ENCODE assay signal across 8 cellular contexts in the genomic region with DNA sequence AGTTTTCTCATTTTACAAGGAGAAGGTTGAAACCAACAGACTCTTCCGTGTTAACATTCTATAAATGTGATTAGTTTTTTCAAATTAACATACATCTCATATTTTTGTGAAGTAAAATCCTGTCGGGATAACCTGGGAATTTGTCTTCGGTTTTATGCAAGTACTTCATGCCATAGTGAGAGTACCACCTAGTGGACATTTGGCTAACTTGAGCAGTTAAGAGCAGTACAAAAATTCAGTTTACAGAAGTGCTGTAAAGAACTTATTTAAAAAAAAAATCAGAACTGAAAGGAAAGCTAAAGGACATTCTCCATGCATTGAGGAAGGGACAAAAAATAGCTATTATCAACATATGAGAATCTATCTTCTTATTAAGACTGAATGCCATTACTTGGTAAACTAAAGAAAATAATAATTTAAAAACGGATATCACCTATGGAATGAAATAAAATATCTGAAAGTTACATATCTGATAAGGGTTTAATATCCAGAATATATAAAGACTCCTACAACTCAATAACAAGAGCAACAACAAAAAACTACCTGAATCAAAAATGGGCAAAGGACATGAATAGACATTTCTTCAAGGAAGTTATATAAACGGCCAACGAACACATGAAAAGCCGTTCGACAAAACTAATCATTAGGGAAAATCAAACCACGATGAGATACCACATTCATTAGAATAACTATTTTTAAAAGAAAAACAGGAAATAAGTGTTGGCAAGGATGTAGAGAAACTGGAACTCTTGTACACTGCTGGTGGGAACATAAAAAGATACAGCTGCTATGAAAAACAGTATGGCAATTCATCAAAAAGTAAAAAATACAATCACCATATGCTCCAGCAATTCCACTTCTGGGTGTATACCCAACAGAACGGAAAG.
DNase-seq lines count a peak whose midpoint lies in the region; ATAC-seq, FAIRE-seq and TF ChIP-seq lines count a peak whose summit lies in the region.

No MANE protein-coding gene starts in this region.

- H3K27ac ChIP-seq in naive thymus-derived CD4-positive, alpha-beta T cell (ENCODE audit: low read depth, low read length) = no peak overlapping the region

- H3K4me1 ChIP-seq in naive thymus-derived CD4-positive, alpha-beta T cell (ENCODE audit: control insufficient read depth in 2 of 2, insufficient read depth in 2 of 2, low read length in 2 of 2) = no peaks in the 10 kb centered on the region

- no peak overlapping the region for H3K4me3 Mint-ChIP-seq in type B pancreatic cell
- no peak overlapping the region for H3K4me3 Mint-ChIP-seq in naive thymus-derived CD4-positive, alpha-beta T cell

- CTCF ChIA-PET in naive thymus-derived CD4-positive, alpha-beta T cell (lab: Charles Lee) = interaction anchor here (0.6 to 0.7 kb wide), 2 partner anchors 361 to 492 kb away, joined by 3 to 6 read pairs; no protein-coding TSS in a partner anchor

- DNase-seq in NOMO-1 treated with dmso at 0.1 percent for 144 hours (lab: John Stamatoyannopoulos, UW; ENCODE audit: unreplicated experiment) = peak; percentile 4
- DNase-seq in NOMO-1 (lab: John Stamatoyannopoulos, UW; ENCODE audit: unreplicated experiment in 2 of 2) = no peak
- DNase-seq in RCC 7860 (ENCODE audit: low spot score) = peak; percentile 22
- peak; percentile 86 for DNase-seq in fibroblast of pulmonary artery (ENCODE audit: low read depth)
- DNase-seq in type B pancreatic cell (ENCODE audit: extremely low spot score, unreplicated experiment) = no peak
- no peak for DNase-seq in stimulated activated CD4-positive, alpha-beta T cell treated with anti-CD3 and anti-CD28 coated beads, Interleukin-4, amount 100 ng/mL, for 1 hour
- no peak for DNase-seq in naive thymus-derived CD4-positive, alpha-beta T cell

- TF ChIP-seq CTCF in fibroblast of pulmonary artery (IDR thresholded peaks at IDR 0.05; ENCODE audit: low read length, missing control alignments) (peak; percentile 74), type B pancreatic cell (conservative IDR thresholded peaks at IDR 0.05) (peak; percentile 67)

- no peaks in the 10 kb centered on the region for H3K9me3 ChIP-seq in naive thymus-derived CD4-positive, alpha-beta T cell (ENCODE audit: control insufficient read depth in 2 of 3, low read length in 3 of 3)

- peaks cover 6% of the 10 kb centered on the region for H3K4me1 Mint-ChIP-seq in type B pancreatic cell (ENCODE audit: unreplicated experiment)
- H3K4me1 Mint-ChIP-seq in naive thymus-derived CD4-positive, alpha-beta T cell = peaks cover 0 to 8% (median 3%) of the 10 kb centered on the region in 7 donors

- POLR2A ChIA-PET in naive thymus-derived CD4-positive, alpha-beta T cell (lab: Charles Lee) = no interaction called here

- peak; percentile 29 for FAIRE-seq in RCC 7860 (lab: Jason Lieb, UNC)

- H3K36me3 ChIP-seq in naive thymus-derived CD4-positive, alpha-beta T cell (ENCODE audit: control insufficient read depth in 2 of 3, insufficient read depth in 3 of 3, low read length in 3 of 3) = peaks cover 0 to 3% (median 0%) of the 10 kb centered on the region in 3 experiments

- ATAC-seq in GM21381 (IDR thresholded peaks at IDR 0.05; ENCODE audit: unreplicated experiment) = no peak
- ATAC-seq in naive thymus-derived CD4-positive, alpha-beta T cell = no peak

- H3K9me3 Mint-ChIP-seq in type B pancreatic cell = peaks cover 10% of the 10 kb centered on the region
- peaks cover 0 to 3% (median 0%) of the 10 kb centered on the region in 11 donors for H3K9me3 Mint-ChIP-seq in naive thymus-derived CD4-positive, alpha-beta T cell

- no peaks in the 10 kb centered on the region for H3K27me3 Mint-ChIP-seq in type B pancreatic cell
- no peaks in the 10 kb centered on the region for H3K27me3 Mint-ChIP-seq in naive thymus-derived CD4-positive, alpha-beta T cell

- H3K27ac Mint-ChIP-seq in type B pancreatic cell = no peak overlapping the region
- peak overlapping the region in 3 of 9 donors; percentile 21 to 50 (median 32) for H3K27ac Mint-ChIP-seq in naive thymus-derived CD4-positive, alpha-beta T cell

- H3K4me3 ChIP-seq in fibroblast of pulmonary artery (replicated peaks; ENCODE audit: low read depth, low read length) = no peak overlapping the region
- H3K4me3 ChIP-seq in naive thymus-derived CD4-positive, alpha-beta T cell (ENCODE audit: low read length) = no peak overlapping the region

- intact Hi-C loops in naive thymus-derived CD4-positive, alpha-beta T cell (cut with micrococcal nuclease) = no loop called here

- peaks cover 26% of the 10 kb centered on the region for H3K36me3 Mint-ChIP-seq in type B pancreatic cell
- H3K36me3 Mint-ChIP-seq in naive thymus-derived CD4-positive, alpha-beta T cell = peaks cover 0 to 42% (median 27%) of the 10 kb centered on the region in 5 donors

- no peaks in the 10 kb centered on the region for H3K27me3 ChIP-seq in naive thymus-derived CD4-positive, alpha-beta T cell (ENCODE audit: control insufficient read depth in 2 of 2, insufficient read depth in 2 of 2, low read length in 2 of 2)

Comparison
In these comparisons a context has a peak if more than half of its experiments do, and no peak if none do; other contexts are left out.
1. DNase-seq: peak in NOMO-1 treated with dmso at 0.1 percent for 144 hours (single experiment), RCC 7860 (single experiment) and fibroblast of pulmonary artery (single experiment); none in NOMO-1 (0 of 2), type B pancreatic cell (single experiment), stimulated activated CD4-positive, alpha-beta T cell treated with anti-CD3 and anti-CD28 coated beads, Interleukin-4, amount 100 ng/mL, for 1 hour (single experiment) and naive thymus-derived CD4-positive, alpha-beta T cell (0 of 9).